Comparison of ENCODE assay signal across 8 cellular contexts in the genomic region with DNA sequence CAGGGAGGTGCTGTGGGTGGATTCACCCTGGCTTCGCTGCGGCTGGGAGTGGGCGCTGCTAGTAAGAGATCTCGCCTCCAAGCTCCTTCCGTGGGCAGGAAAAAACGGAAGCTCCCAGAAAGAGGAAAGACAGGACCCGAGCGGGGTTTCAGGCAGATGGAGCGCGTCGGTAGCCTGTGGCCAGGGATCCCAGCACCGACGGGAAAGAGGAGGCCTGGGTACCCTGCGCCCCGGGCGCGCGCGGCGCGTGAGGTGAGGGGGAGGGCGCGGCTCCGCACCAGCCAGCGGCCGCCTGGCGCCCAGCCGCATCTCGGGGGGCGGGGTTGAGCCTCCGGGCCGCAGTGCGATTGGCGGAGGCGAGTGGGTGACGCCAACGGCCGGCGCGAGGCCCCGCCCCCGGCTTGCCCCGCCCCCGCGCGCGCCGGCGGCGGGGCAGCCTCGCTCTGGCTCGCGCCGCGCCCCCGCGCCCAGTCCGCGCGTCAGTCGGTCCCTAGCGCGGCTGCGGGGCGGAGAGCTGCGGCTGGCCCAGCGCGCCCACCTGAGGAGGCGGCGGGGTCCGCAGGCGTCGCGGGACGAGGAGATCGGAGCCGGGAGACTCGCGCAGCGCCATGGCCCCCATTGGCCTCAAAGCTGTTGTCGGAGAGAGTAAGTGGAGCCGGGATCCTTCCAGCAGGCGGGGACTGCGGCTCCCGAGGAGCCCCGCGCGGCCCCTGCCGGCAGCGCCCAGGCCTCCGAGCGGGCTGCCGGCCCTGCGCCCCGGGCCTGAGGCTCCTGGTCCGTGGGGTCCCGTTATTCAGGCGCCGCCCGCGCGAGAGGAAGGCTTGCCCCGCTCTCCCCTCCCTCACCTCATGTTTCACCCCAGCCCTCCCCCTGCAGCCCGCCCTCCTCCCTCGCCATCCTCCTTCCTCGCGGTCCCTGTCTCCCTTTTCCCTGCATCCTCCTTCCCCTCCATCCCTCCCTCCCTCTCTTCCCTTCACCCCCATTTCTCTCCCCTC. TPM values are rescaled to one million over a fixed set of nuclear protein-coding genes. Genes with fewer than 3 reads are reported as not detected.
DNase-seq lines count a peak whose midpoint lies in the region; ATAC-seq and TF ChIP-seq lines count a peak whose summit lies in the region.

A gene (plus strand): TSS at position 482 of the 995 bp plus-strand sequence. CDS start 127 bp downstream, at position 609.

- no peaks in the 10 kb centered on the region for H3K9me3 Mint-ChIP-seq in activated B cell treated with CpG ODN at 0.5 μM for 24 hours

- peak within 1 kb of the TSS; percentile 77 to 78 for H3K4me3 ChIP-seq in cardiac fibroblast (replicated peaks in 1 of 2; ENCODE audit: low read depth in 2 of 2, low read length in 2 of 2)

- peaks cover 25% of the 10 kb centered on the region for H3K4me1 Mint-ChIP-seq in activated B cell treated with CpG ODN at 0.5 μM for 24 hours

- peaks cover 37% of the 10 kb centered on the region for H3K27me3 Mint-ChIP-seq in activated B cell treated with CpG ODN at 0.5 μM for 24 hours

- POLR2A ChIA-PET in activated B cell treated with CpG ODN at 0.5 μM for 24 hours (lab: Charles Lee), result interaction anchor here (0.5 to 0.7 kb wide), 2 partner anchors 289 to 1566 kb away, joined by 3 read pairs; a partner anchor contains a TSS

- CTCF ChIA-PET in activated B cell treated with CpG ODN at 0.5 μM for 24 hours (lab: Charles Lee), result interaction anchor here (1.2 kb wide), 1 partner anchor 123 kb away, joined by 3 read pairs; a partner anchor contains a TSS

- peak within 1 kb of the TSS; percentile 90 for H3K4me3 Mint-ChIP-seq in activated B cell treated with CpG ODN at 0.5 μM for 24 hours

- TF ChIP-seq CTCF in activated B cell treated with CpG ODN at 0.5 μM for 24 hours (IDR thresholded peaks at IDR 0.05) (no peak), cardiac fibroblast (IDR thresholded peaks at IDR 0.05; ENCODE audit: low read depth, low read length) (no peak)

- intact Hi-C loops in activated B cell treated with CpG ODN at 0.5 μM for 24 hours (cut with micrococcal nuclease), result loop anchor here (1.0 to 5.0 kb wide), 5 partner anchors 45 to 320 kb away; a partner anchor contains a TSS

- DNase-seq in SIG-M5 treated with dmso at 0.1 percent for 504 hours (lab: John Stamatoyannopoulos, UW; ENCODE audit: unreplicated experiment) (peak; percentile 51), SIG-M5 (lab: John Stamatoyannopoulos, UW) (no peak), NCI-H2196 treated with DMSO at 0.1 percent for 48 hours (lab: John Stamatoyannopoulos, UW; ENCODE audit: unreplicated experiment) (peak; percentile 57), activated B cell treated with CpG ODN at 0.5 μM for 24 hours (peak; percentile 88), cardiac fibroblast (ENCODE audit: low read depth in 2 of 2) (peak; percentile 71 to 88), iris pigment epithelial cell (ENCODE audit: low read depth) (peak; percentile 73)
- DNase-seq in stimulated activated CD4-positive, alpha-beta T cell treated with anti-CD3 and anti-CD28 coated beads, Interleukin-12 subunit alpha, Interleukin-12 subunit beta, amount 100 ng/mL, for 24 hours (ENCODE audit: low read depth in 2 of 2), result peak; percentile 69 to 81

- no peaks in the 10 kb centered on the region for H3K36me3 Mint-ChIP-seq in activated B cell treated with CpG ODN at 0.5 μM for 24 hours (ENCODE audit: low read depth)

- peak within 1 kb of the TSS; percentile 56 for H3K27ac Mint-ChIP-seq in activated B cell treated with CpG ODN at 0.5 μM for 24 hours

- ATAC-seq in HG03066 (IDR thresholded peaks at IDR 0.05; ENCODE audit: low read depth, unreplicated experiment) (peak; percentile 78), activated B cell treated with CpG ODN at 0.5 μM for 24 hours (ENCODE audit: low read depth) (peak; percentile 92)

RNA-seq across cellular contexts. Expression of the gene that starts here (rescaled TPM):
- 0.20 and 0.73 TPM in 2 replicates for total RNA-seq in activated B cell treated with CpG ODN at 0.5 μM for 24 hours

Comparison
In these comparisons a context has a peak if more than half of its experiments do, and no peak if none do; other contexts are left out.
1. Peak in DNase-seq and ATAC-seq in activated B cell treated with CpG ODN at 0.5 μM for 24 hours; RNA of the gene not detected or under 1 TPM.